Comparison of ENCODE assay signal across 1 cellular context in the genomic region with DNA sequence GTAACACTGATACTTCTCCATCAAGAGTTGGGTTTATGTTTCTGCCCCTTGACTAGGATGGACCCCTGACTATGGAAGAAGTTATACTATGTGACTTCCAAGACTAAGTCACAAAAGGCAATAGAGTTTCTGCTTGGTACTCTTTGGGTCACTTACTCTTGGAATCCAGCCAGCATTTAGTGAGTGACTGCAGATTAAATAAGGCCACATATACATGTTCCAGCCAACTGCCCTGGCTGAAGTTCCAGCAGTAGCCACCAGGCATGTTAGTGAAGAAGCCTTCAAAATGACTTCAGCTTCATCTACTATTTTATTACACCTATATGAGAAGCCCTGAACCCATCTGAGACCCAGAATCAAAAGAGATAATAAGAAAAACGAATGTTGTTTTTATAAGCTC.
TF ChIP-seq lines count a peak whose summit lies in the region.

No MANE protein-coding gene starts in this region.

TF ChIP-seq in GM23338, 12 proteins besides CTCF, POLR2A, EP300 and RAD21:
- TF ChIP-seq, protein P1, sequence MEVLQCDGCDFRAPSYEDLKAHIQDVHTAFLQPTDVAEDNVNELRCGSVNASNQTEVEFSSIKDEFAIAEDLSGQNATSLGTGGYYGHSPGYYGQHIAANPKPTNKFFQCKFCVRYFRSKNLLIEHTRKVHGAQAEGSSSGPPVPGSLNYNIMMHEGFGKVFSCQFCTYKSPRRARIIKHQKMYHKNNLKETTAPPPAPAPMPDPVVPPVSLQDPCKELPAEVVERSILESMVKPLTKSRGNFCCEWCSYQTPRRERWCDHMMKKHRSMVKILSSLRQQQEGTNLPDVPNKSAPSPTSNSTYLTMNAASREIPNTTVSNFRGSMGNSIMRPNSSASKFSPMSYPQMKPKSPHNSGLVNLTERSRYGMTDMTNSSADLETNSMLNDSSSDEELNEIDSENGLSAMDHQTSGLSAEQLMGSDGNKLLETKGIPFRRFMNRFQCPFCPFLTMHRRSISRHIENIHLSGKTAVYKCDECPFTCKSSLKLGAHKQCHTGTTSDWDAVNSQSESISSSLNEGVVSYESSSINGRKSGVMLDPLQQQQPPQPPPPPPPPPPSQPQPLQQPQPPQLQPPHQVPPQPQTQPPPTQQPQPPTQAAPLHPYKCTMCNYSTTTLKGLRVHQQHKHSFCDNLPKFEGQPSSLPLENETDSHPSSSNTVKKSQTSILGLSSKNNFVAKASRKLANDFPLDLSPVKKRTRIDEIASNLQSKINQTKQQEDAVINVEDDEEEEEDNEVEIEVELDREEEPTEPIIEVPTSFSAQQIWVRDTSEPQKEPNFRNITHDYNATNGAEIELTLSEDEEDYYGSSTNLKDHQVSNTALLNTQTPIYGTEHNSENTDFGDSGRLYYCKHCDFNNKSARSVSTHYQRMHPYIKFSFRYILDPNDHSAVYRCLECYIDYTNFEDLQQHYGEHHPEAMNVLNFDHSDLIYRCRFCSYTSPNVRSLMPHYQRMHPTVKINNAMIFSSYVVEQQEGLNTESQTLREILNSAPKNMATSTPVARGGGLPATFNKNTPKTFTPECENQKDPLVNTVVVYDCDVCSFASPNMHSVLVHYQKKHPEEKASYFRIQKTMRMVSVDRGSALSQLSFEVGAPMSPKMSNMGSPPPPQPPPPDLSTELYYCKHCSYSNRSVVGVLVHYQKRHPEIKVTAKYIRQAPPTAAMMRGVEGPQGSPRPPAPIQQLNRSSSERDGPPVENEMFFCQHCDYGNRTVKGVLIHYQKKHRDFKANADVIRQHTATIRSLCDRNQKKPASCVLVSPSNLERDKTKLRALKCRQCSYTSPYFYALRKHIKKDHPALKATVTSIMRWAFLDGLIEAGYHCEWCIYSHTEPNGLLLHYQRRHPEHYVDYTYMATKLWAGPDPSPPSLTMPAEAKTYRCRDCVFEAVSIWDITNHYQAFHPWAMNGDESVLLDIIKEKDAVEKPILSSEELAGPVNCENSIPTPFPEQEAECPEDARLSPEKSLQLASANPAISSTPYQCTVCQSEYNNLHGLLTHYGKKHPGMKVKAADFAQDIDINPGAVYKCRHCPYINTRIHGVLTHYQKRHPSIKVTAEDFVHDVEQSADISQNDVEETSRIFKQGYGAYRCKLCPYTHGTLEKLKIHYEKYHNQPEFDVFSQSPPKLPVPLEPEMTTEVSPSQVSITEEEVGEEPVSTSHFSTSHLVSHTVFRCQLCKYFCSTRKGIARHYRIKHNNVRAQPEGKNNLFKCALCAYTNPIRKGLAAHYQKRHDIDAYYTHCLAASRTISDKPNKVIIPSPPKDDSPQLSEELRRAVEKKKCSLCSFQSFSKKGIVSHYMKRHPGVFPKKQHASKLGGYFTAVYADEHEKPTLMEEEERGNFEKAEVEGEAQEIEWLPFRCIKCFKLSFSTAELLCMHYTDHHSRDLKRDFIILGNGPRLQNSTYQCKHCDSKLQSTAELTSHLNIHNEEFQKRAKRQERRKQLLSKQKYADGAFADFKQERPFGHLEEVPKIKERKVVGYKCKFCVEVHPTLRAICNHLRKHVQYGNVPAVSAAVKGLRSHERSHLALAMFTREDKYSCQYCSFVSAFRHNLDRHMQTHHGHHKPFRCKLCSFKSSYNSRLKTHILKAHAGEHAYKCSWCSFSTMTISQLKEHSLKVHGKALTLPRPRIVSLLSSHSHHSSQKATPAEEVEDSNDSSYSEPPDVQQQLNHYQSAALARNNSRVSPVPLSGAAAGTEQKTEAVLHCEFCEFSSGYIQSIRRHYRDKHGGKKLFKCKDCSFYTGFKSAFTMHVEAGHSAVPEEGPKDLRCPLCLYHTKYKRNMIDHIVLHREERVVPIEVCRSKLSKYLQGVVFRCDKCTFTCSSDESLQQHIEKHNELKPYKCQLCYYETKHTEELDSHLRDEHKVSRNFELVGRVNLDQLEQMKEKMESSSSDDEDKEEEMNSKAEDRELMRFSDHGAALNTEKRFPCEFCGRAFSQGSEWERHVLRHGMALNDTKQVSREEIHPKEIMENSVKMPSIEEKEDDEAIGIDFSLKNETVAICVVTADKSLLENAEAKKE (CRISPR knock-in tag; IDR thresholded peaks at IDR 0.05), result no peak
- TF ChIP-seq EZH2phosphoT487 (IDR thresholded peaks at IDR 0.05; ENCODE audit: unreplicated experiment) (no peak), CREB1 (CRISPR knock-in tag; IDR thresholded peaks at IDR 0.05; ENCODE audit: low read depth) (no peak), EZH2 (IDR thresholded peaks at IDR 0.05; ENCODE audit: low read depth, unreplicated experiment) (no peak), JUNB (IDR thresholded peaks at IDR 0.05; ENCODE audit: unreplicated experiment) (no peak), ZNF114 (CRISPR knock-in tag; IDR thresholded peaks at IDR 0.05) (no peak)
- TF ChIP-seq, protein P2, sequence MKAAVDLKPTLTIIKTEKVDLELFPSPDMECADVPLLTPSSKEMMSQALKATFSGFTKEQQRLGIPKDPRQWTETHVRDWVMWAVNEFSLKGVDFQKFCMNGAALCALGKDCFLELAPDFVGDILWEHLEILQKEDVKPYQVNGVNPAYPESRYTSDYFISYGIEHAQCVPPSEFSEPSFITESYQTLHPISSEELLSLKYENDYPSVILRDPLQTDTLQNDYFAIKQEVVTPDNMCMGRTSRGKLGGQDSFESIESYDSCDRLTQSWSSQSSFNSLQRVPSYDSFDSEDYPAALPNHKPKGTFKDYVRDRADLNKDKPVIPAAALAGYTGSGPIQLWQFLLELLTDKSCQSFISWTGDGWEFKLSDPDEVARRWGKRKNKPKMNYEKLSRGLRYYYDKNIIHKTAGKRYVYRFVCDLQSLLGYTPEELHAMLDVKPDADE (IDR thresholded peaks at IDR 0.05), result no peak
- TF ChIP-seq, protein P3, sequence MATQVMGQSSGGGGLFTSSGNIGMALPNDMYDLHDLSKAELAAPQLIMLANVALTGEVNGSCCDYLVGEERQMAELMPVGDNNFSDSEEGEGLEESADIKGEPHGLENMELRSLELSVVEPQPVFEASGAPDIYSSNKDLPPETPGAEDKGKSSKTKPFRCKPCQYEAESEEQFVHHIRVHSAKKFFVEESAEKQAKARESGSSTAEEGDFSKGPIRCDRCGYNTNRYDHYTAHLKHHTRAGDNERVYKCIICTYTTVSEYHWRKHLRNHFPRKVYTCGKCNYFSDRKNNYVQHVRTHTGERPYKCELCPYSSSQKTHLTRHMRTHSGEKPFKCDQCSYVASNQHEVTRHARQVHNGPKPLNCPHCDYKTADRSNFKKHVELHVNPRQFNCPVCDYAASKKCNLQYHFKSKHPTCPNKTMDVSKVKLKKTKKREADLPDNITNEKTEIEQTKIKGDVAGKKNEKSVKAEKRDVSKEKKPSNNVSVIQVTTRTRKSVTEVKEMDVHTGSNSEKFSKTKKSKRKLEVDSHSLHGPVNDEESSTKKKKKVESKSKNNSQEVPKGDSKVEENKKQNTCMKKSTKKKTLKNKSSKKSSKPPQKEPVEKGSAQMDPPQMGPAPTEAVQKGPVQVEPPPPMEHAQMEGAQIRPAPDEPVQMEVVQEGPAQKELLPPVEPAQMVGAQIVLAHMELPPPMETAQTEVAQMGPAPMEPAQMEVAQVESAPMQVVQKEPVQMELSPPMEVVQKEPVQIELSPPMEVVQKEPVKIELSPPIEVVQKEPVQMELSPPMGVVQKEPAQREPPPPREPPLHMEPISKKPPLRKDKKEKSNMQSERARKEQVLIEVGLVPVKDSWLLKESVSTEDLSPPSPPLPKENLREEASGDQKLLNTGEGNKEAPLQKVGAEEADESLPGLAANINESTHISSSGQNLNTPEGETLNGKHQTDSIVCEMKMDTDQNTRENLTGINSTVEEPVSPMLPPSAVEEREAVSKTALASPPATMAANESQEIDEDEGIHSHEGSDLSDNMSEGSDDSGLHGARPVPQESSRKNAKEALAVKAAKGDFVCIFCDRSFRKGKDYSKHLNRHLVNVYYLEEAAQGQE (IDR thresholded peaks at IDR 0.05; ENCODE audit: unreplicated experiment), result no peak
